Comparison of ENCODE assay signal across 9 cellular contexts in the genomic region with DNA sequence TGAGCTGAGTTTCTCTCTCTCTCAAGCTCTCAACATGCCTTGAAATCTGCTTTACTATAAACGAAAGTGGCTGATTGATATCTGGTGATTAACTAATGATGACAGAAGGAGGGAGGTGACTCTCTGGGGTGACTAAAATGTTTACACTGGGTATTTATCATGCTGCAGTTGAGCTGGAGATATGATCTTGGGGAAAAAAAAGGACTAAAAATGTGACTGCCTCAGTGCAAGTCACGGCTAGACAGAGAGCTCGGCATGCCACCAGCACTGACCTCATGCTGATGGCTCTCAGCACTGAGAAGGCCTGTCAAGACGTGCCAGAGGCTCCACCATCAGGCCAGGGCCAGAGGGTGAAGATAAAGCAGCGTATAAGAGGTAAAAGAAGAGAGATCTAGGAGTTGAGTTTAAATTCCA.
A peak's percentile ranks its signal among the peaks of the same experiment; 100 is the strongest.
DNase-seq lines count a peak whose midpoint lies in the region; ATAC-seq, FAIRE-seq and TF ChIP-seq lines count a peak whose summit lies in the region.
"Had no signal": no experiment of that assay in that cellular context is flagged by ENCODE, and none has a peak within 500 bp of the region (broad histone marks: within the 10 kb centered on the region; RNA-seq: fewer than 3 reads in every experiment).

No MANE protein-coding gene starts in this region.

- no peak overlapping the region for H3K14ac ChIP-seq in IMR-90 (replicated peaks; ENCODE audit: low read depth, low read length)

- no peak overlapping the region for H2BK20ac ChIP-seq in IMR-90 (ENCODE audit: low read depth, low read length)

- no peaks in the 10 kb centered on the region for H3K36me3 Mint-ChIP-seq in activated naive CD4-positive, alpha-beta T cell treated with anti-CD3 and anti-CD28 coated beads, Interleukin-2, amount 50 U/mL, for 72 hours

- no peaks in the 10 kb centered on the region for H3K36me3 ChIP-seq in IMR-90 (ENCODE audit: control insufficient read depth, insufficient read depth, low read length)
- H3K36me3 ChIP-seq in brain microvascular endothelial cell (replicated peaks): no peaks in the 10 kb centered on the region
- no peaks in the 10 kb centered on the region for H3K36me3 ChIP-seq in HepG2 (replicated peaks in 1 of 2; ENCODE audit: control insufficient read depth in 1 of 2, insufficient read depth in 2 of 2, low read length in 2 of 2)

- ATAC-seq in IMR-90 (ENCODE audit: low read depth) (peak; percentile 96), HepG2 (peak; percentile 100), HG03520 (IDR thresholded peaks at IDR 0.05; ENCODE audit: unreplicated experiment) (no peak)
- ATAC-seq in activated naive CD4-positive, alpha-beta T cell treated with anti-CD3 and anti-CD28 coated beads, Interleukin-2, amount 50 U/mL, for 72 hours: no peak

- H3K4me3 ChIP-seq in IMR-90 (ENCODE audit: insufficient read depth, low read depth, low read length): no peak overlapping the region
- H3K4me3 ChIP-seq in brain microvascular endothelial cell (ENCODE audit: low read depth, low read length): no peak overlapping the region
- H3K4me3 ChIP-seq in HepG2 (replicated peaks in 1 of 3; ENCODE audit: insufficient read depth in 1 of 3, low read depth in 2 of 3, low read length in 3 of 3): 0 out of 6 replicates have a peak overlapping the region, but pooled peaks of 1 of the 3 experiments have one; percentile 1

- in situ Hi-C loops in IMR-90 (cut with MboI; ENCODE audit: low sequenced_read_pairs): loop anchor here (25.0 kb wide), 1 partner anchor 843 kb away; no protein-coding TSS in a partner anchor
- in situ Hi-C loops in brain microvascular endothelial cell (cut with HindIII; ENCODE audit: low pct_ligation_motif_present, low sequenced_read_pairs): no loop called here
- in situ Hi-C loops in HepG2 (cut with HindIII; ENCODE audit: extremely low pct_ligation_motif_present, low pct_unique_long_range_greater_than_20kb): loop anchor here (25.0 kb wide), 1 partner anchor 918 kb away; no protein-coding TSS in a partner anchor

- H4K91ac ChIP-seq in IMR-90 (ENCODE audit: insufficient read depth, low read depth, low read length): no peak overlapping the region

- TF ChIP-seq EP300 in HepG2 (IDR thresholded peaks at IDR 0.05; ENCODE audit: low read depth in 2 of 2, low read length in 2 of 2): no peak
- no peak for TF ChIP-seq EP300 in HepG2 (CRISPR knock-in tag; IDR thresholded peaks at IDR 0.05; ENCODE audit: borderline replicate concordance)

- DNase-seq in AG08395 (ENCODE audit: low spot score): peak; percentile 88
- peak; percentile 36 for DNase-seq in IMR-90
- DNase-seq in brain microvascular endothelial cell: peak; percentile 74
- DNase-seq in HepG2 (ENCODE audit: low spot score): peak; percentile 71
- no peak for DNase-seq in SKM-1 treated with dmso at 0.1 percent for 144 hours (lab: John Stamatoyannopoulos, UW; ENCODE audit: unreplicated experiment)
- DNase-seq in activated naive CD4-positive, alpha-beta T cell treated with anti-CD3 and anti-CD28 coated beads, Interleukin-2, amount 50 U/mL, for 72 hours (ENCODE audit: low spot score in 2 of 2): no peak
- DNase-seq in activated effector memory CD4-positive, alpha-beta T cell treated with anti-CD3 and anti-CD28 coated beads, Interleukin-2, amount 50 U/mL, for 16 hours: no peak
- DNase-seq: activated B cell treated with CpG ODN at 0.5 μM for 24 hours had no signal

- no peak overlapping the region for H3K4ac ChIP-seq in IMR-90 (ENCODE audit: low read depth, low read length)

- intact Hi-C loops in IMR-90 (cut with micrococcal nuclease): loop anchor here (10.0 kb wide), 1 partner anchor 470 kb away; the partner anchor contains the start of gene SLC35A1
- intact Hi-C loops in HepG2 (cut with micrococcal nuclease; ENCODE audit: unreplicated experiment): loop anchor here (1.0 kb wide), 2 partner anchors 244 to 460 kb away; no protein-coding TSS in a partner anchor

- H3K9me3 Mint-ChIP-seq in activated naive CD4-positive, alpha-beta T cell treated with anti-CD3 and anti-CD28 coated beads, Interleukin-2, amount 50 U/mL, for 72 hours: no peaks in the 10 kb centered on the region
- H3K9me3 Mint-ChIP-seq: activated B cell treated with CpG ODN at 0.5 μM for 24 hours had no signal

- no peak overlapping the region for H3K23ac ChIP-seq in IMR-90 (ENCODE audit: low read depth, low read length)

- 0 out of 2 replicates have a peak, but pooled peaks have one; percentile 4 for TF ChIP-seq RAD21 in IMR-90 (IDR thresholded peaks at IDR 0.05; ENCODE audit: low read length)
- peak; percentile 36; the same call in 1 of the 2 replicates for TF ChIP-seq RAD21 in HepG2 (CRISPR knock-in tag; IDR thresholded peaks at IDR 0.05)

- no peak overlapping the region for H3K56ac ChIP-seq in IMR-90 (ENCODE audit: extremely low read depth, insufficient read depth, low read length)

- H2AK5ac ChIP-seq in IMR-90 (ENCODE audit: low read depth, low read length): no peak overlapping the region

- peak; percentile 85 for FAIRE-seq in HepG2 (lab: Jason Lieb, UNC)

- TF ChIP-seq POLR2A in IMR-90 (IDR thresholded peaks at IDR 0.05; ENCODE audit: low read depth, low read length): no peak
- TF ChIP-seq POLR2A in HepG2 (IDR thresholded peaks at IDR 0.05; ENCODE audit: insufficient read depth in 1 of 2, low read depth in 2 of 2, low read length in 2 of 2): no peak

- H2BK15ac ChIP-seq in IMR-90 (ENCODE audit: low read depth, low read length): no peak overlapping the region

- H3K9ac ChIP-seq in IMR-90 (ENCODE audit: low read depth, low read length): no peak overlapping the region
- no peak overlapping the region for H3K9ac ChIP-seq in HepG2 (ENCODE audit: insufficient read depth, low read depth, low read length)

- no peak overlapping the region for H2BK5ac ChIP-seq in IMR-90 (ENCODE audit: low read depth, low read length, poor library complexity, severe bottlenecking)

- WGBS in IMR-90 (ENCODE audit: extremely low coverage in 2 of 2, insufficient read length in 1 of 2), 2 experiments: 10% methylated on average over 2 of the region's 5 CpGs; no CpG with 5 or more reads in 1 of the 2 experiments
- WGBS in HepG2 (ENCODE audit: low lambda C conversion rate): 10% methylated on average over 5 of the region's 5 CpGs

- H3K27ac ChIP-seq in IMR-90 (ENCODE audit: insufficient read depth, low read length) (no peak overlapping the region), brain microvascular endothelial cell (no peak overlapping the region), HepG2 (ENCODE audit: extremely low read length, insufficient read depth, low read length) (no peak overlapping the region)

- POLR2A ChIA-PET in IMR-90 (lab: Charles Lee; ENCODE audit: unreplicated experiment) (no interaction called here), HepG2 (lab: Yijun Ruan, JAX) (interaction anchor here (1.1 kb wide), 1 partner anchor 146 kb away, joined by 3 read pairs; no protein-coding TSS in a partner anchor)

- BruUV-seq in IMR-90 (replicated peaks; lab: Mats Ljungman, UMichigan): no TSS peak
- no TSS peak for BruUV-seq in HepG2 (replicated peaks; lab: Mats Ljungman, UMichigan)

- no peak overlapping the region for H2AK9ac ChIP-seq in IMR-90 (replicated peaks; ENCODE audit: low read depth, low read length, poor library complexity)

- H3K9me1 ChIP-seq in IMR-90 (ENCODE audit: insufficient read depth, low read length): no peaks in the 10 kb centered on the region

- H3K4me2 ChIP-seq in IMR-90 (ENCODE audit: low read depth, low read length) (peak overlapping the region; percentile 10; the same call in 1 of the 2 replicates), HepG2 (ENCODE audit: low read depth, low read length) (peak overlapping the region; percentile 53)

- no peaks in the 10 kb centered on the region for H3K79me2 ChIP-seq in HepG2 (ENCODE audit: insufficient read depth, low read length)

- H3K79me1 ChIP-seq in IMR-90 (ENCODE audit: low read depth in 1 of 2, low read length in 2 of 2): no peaks in the 10 kb centered on the region

- H4K20me1 ChIP-seq in IMR-90 (ENCODE audit: insufficient read depth, low read length) (no peaks in the 10 kb centered on the region), HepG2 (ENCODE audit: insufficient read depth, low read length) (no peaks in the 10 kb centered on the region)

- H2AFZ ChIP-seq in IMR-90 (replicated peaks; ENCODE audit: low read length, poor library complexity) (no peak overlapping the region), HepG2 (ENCODE audit: low read length) (peak overlapping the region; percentile 28)

- TF ChIP-seq CTCF in IMR-90 (conservative IDR thresholded peaks at IDR 0.05; ENCODE audit: low read depth, low read length) (no peak), brain microvascular endothelial cell (IDR thresholded peaks at IDR 0.05; ENCODE audit: low read depth, low read length, missing control alignments) (peak; percentile 24), HepG2 (CRISPR knock-in tag; IDR thresholded peaks at IDR 0.05) (peak; percentile 77)

- H3K27me3 ChIP-seq in IMR-90 (ENCODE audit: control insufficient read depth, insufficient read depth, low read length): peaks cover 12% of the 10 kb centered on the region
- H3K27me3 ChIP-seq in brain microvascular endothelial cell (replicated peaks): no peaks in the 10 kb centered on the region
- peaks cover 0 to 8% of the 10 kb centered on the region in 2 experiments; a peak in 3 of 5 replicates for H3K27me3 ChIP-seq in HepG2 (ENCODE audit: control insufficient read depth in 1 of 2, insufficient read depth in 2 of 2, low read length in 2 of 2)

- no peak overlapping the region for H4K8ac ChIP-seq in IMR-90 (ENCODE audit: low read depth in 2 of 2, low read length in 2 of 2)

- no peak overlapping the region for H3K27ac Mint-ChIP-seq in activated naive CD4-positive, alpha-beta T cell treated with anti-CD3 and anti-CD28 coated beads, Interleukin-2, amount 50 U/mL, for 72 hours
- H3K27ac Mint-ChIP-seq: activated B cell treated with CpG ODN at 0.5 μM for 24 hours had no signal

- dilution Hi-C loops in IMR-90 (cut with HindIII; ENCODE audit: low sequenced_read_pairs, unreplicated experiment): no loop called here

- no peak overlapping the region for H4K5ac ChIP-seq in IMR-90 (ENCODE audit: low read depth, low read length)

- H3K18ac ChIP-seq in IMR-90 (ENCODE audit: low read depth, low read length): no peak overlapping the region

- CTCF ChIA-PET in IMR-90 (lab: Yijun Ruan, JAX) (interaction anchor here (1.1 to 1.2 kb wide), 3 partner anchors 11 to 926 kb away, joined by 3 to 5 read pairs (median 4); no protein-coding TSS in a partner anchor), HepG2 (lab: Yijun Ruan, JAX; ENCODE audit: low intra/inter-chr PET ratio, low total read pairs) (no interaction called here)

- no peaks in the 10 kb centered on the region for H3K4me1 ChIP-seq in IMR-90 (ENCODE audit: control insufficient read depth, insufficient read depth, low read length)
- H3K4me1 ChIP-seq in HepG2 (ENCODE audit: insufficient read depth, low read length): peaks cover 11% of the 10 kb centered on the region

- H2BK120ac ChIP-seq in IMR-90 (ENCODE audit: low read depth, low read length): no peak overlapping the region

- H3K9me3 ChIP-seq in IMR-90 (ENCODE audit: control insufficient read depth, insufficient read depth, low read length) (no peaks in the 10 kb centered on the region), HepG2 (ENCODE audit: low read length) (no peaks in the 10 kb centered on the region)

TF ChIP-seq in IMR-90, 13 proteins besides CTCF, POLR2A, EP300 and RAD21 (continues in another document):
- TF ChIP-seq MXI1 (IDR thresholded peaks at IDR 0.05; ENCODE audit: borderline replicate concordance, low read depth, low read length): no peak

TF ChIP-seq in HepG2, 621 proteins besides CTCF, POLR2A, EP300 and RAD21 (continues in another document):
- 0 out of 2 replicates have a peak, but pooled peaks have one; percentile 25 for TF ChIP-seq SMC3 (IDR thresholded peaks at IDR 0.05; ENCODE audit: low read length)

Comparison
In these comparisons a context has a peak if more than half of its experiments do, and no peak if none do; other contexts are left out.
1. DNase-seq: peak in AG08395 (single experiment), IMR-90 (single experiment), brain microvascular endothelial cell (single experiment) and HepG2 (single experiment); none in SKM-1 treated with dmso at 0.1 percent for 144 hours (single experiment), activated naive CD4-positive, alpha-beta T cell treated with anti-CD3 and anti-CD28 coated beads, Interleukin-2, amount 50 U/mL, for 72 hours (0 of 2) and activated effector memory CD4-positive, alpha-beta T cell treated with anti-CD3 and anti-CD28 coated beads, Interleukin-2, amount 50 U/mL, for 16 hours (single experiment).
2. ATAC-seq: peak in IMR-90 (single experiment) and HepG2 (single experiment); none in activated naive CD4-positive, alpha-beta T cell treated with anti-CD3 and anti-CD28 coated beads, Interleukin-2, amount 50 U/mL, for 72 hours (0 of 2) and HG03520 (single experiment).